ENCODE assay signal across 8 cellular contexts in the genomic region with DNA sequence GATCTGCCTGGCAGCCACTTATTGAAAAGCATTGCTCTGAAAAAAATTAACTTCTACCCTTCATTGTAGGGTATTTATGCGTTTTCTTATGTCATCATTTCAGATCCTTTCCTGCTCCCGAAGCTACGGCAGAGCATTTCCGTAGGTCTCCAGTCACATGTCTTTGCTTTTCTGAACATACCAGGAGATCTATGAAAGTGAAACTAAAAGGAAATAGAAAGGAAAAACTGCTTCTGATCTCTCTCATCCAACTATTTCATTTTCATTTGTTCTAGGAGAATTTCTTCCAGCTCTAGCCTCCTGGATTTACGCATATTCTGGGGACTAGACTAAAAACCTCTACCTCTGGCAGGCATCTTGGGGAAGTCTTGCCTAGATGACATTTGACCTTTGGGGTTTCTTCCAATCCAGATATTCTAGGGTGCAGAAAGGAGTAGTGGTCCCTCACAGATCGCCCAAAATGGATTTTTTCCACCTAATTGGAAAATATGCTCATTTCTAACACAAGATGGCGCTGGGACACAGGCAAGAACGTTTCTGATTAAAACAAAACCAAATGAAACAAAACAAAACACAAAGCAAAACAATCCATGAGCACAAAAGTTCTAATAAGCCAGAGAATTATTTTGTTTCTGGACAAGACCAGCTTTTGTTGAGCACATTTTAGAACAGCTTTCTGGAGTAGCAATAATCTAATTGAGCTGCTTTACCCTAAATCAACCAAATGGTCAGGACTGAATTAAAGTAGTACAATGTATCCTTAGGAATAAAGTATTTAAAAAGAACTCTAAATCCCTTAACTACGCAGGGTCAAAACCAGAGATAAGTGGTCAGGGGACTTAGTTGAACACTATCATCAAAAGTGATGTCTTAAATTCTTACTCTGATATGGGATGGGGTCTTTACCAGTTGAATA. TPM values are rescaled to one million over a fixed set of nuclear protein-coding genes. Genes with fewer than 3 reads are reported as not detected.
DNase-seq lines count a peak whose midpoint lies in the region; ATAC-seq and TF ChIP-seq lines count a peak whose summit lies in the region.

No MANE protein-coding gene starts in this region.

- no peak overlapping the region for H3K14ac ChIP-seq in H9 (ENCODE audit: insufficient read depth, low read length)

- H3K9ac ChIP-seq in H9 (ENCODE audit: extremely low read depth, insufficient read length, low read length) (no peak overlapping the region), liver (ENCODE audit: low read depth in 1 of 2, low read length in 2 of 2) (peak overlapping the region in 1 of 2 donors; percentile 33)

- WGBS in H9 (ENCODE audit: extremely low coverage, insufficient read length, low lambda C conversion rate): no CpG with 5 or more reads among the region's 9 CpGs
- 31% methylated on average over 9 of the region's 9 CpGs for WGBS in liver
- 45 to 46% methylated on average over 9 of the region's 9 CpGs for WGBS in thyroid gland, 2 donors

- H4K5ac ChIP-seq in H9 (ENCODE audit: insufficient read length, low read depth, low read length): no peak overlapping the region

- no peak overlapping the region for H2BK15ac ChIP-seq in H9 (ENCODE audit: low read depth, low read length)

- H2BK20ac ChIP-seq in H9 (ENCODE audit: low read depth, low read length, poor library complexity, severe bottlenecking): no peak overlapping the region

- peak; percentile 98 to 99 for TF ChIP-seq RAD21 in liver (IDR thresholded peaks at IDR 0.05)

- H3K23ac ChIP-seq in H9 (ENCODE audit: insufficient read length, low read depth, low read length): no peak overlapping the region

- DNase-seq in D341Med (ENCODE audit: low spot score) (peak; percentile 41), H9 (no peak), SJCRH30 (peak; percentile 36 to 82), thyroid gland (peak in 1 of 2 donors; percentile 28)
- no peak for DNase-seq in stimulated activated naive B cell treated with anti-CD40 and anti-IgM and Interleukin-4, amounts not matched to agents 10 μg/mL and 1 μg/mL and 100 μg/mL, for 72 hours

- no peak overlapping the region for H3T11ph ChIP-seq in H9 (ENCODE audit: low read length)

- H3K4me3 ChIP-seq in SJCRH30: no peak overlapping the region; the same call in 1 of the 2 replicates
- peak overlapping the region; percentile 41 to 48 (median 46) for H3K4me3 ChIP-seq in liver (ENCODE audit: low read depth in 1 of 3, low read length in 3 of 3)
- H3K4me3 ChIP-seq in thyroid gland (replicated peaks in 1 of 3): peak overlapping the region in 1 of 3 donors; percentile 1

- H3K36me3 Mint-ChIP-seq in H9 (ENCODE audit: insufficient read depth in 1 of 3, low read depth in 3 of 3): no peaks in the 10 kb centered on the region
- no peaks in the 10 kb centered on the region for H3K36me3 Mint-ChIP-seq in stimulated activated naive B cell treated with anti-CD40 and anti-IgM and Interleukin-4, amounts not matched to agents 10 μg/mL and 1 μg/mL and 100 μg/mL, for 72 hours

- peak overlapping the region; percentile 78 for H2AFZ ChIP-seq in H9 (ENCODE audit: low read length)

- ATAC-seq in HG03039 (IDR thresholded peaks at IDR 0.05; ENCODE audit: unreplicated experiment): no peak
- ATAC-seq in stimulated activated naive B cell treated with anti-CD40 and anti-IgM and Interleukin-4, amounts not matched to agents 10 μg/mL and 1 μg/mL and 100 μg/mL, for 72 hours (replicated peaks): no peak

- TF ChIP-seq CTCF in H9 (conservative IDR thresholded peaks at IDR 0.05): peak; percentile 88
- TF ChIP-seq CTCF in liver (IDR thresholded peaks at IDR 0.05; ENCODE audit: low read depth, low read length, missing input control): peak; percentile 93
- TF ChIP-seq CTCF in thyroid gland (IDR thresholded peaks at IDR 0.05): peak in 5 of 6 experiments; percentile 69 to 92 (median 85)

- TF ChIP-seq POLR2A in thyroid gland (IDR thresholded peaks at IDR 0.05): no peak

- H3K9me3 ChIP-seq in H9 (ENCODE audit: control insufficient read depth, low read depth, low read length): no peaks in the 10 kb centered on the region
- H3K9me3 ChIP-seq in SJCRH30 (replicated peaks): no peaks in the 10 kb centered on the region
- H3K9me3 ChIP-seq in liver (ENCODE audit: control insufficient read depth in 4 of 4, low read length in 3 of 4): no peaks in the 10 kb centered on the region
- H3K9me3 ChIP-seq in thyroid gland: no peaks in the 10 kb centered on the region

- H3K9me3 Mint-ChIP-seq in H9: no peaks in the 10 kb centered on the region
- H3K9me3 Mint-ChIP-seq in stimulated activated naive B cell treated with anti-CD40 and anti-IgM and Interleukin-4, amounts not matched to agents 10 μg/mL and 1 μg/mL and 100 μg/mL, for 72 hours: no peaks in the 10 kb centered on the region

- no peak overlapping the region for H2BK12ac ChIP-seq in H9 (ENCODE audit: insufficient read length, low read depth, low read length)

- no peaks in the 10 kb centered on the region for H4K20me1 ChIP-seq in H9 (ENCODE audit: control insufficient read depth, insufficient read depth, insufficient read length)

- H2AK5ac ChIP-seq in H9 (ENCODE audit: insufficient read length, low read length): no peak overlapping the region

- H3K4me1 ChIP-seq in H9 (ENCODE audit: insufficient read depth, low read length) (no peaks in the 10 kb centered on the region; the same call in 1 of the 2 replicates), SJCRH30 (peaks cover 21% of the 10 kb centered on the region), liver (ENCODE audit: control insufficient read depth in 4 of 4, insufficient read depth in 4 of 4, low read length in 3 of 4) (peaks cover 0 to 4% (median 3%) of the 10 kb centered on the region in 4 donors), thyroid gland (no peaks in the 10 kb centered on the region)

- H4K91ac ChIP-seq in H9 (ENCODE audit: insufficient read length, low read depth, low read length): no peak overlapping the region

- no peak overlapping the region for H3K4me3 Mint-ChIP-seq in H9
- H3K4me3 Mint-ChIP-seq in stimulated activated naive B cell treated with anti-CD40 and anti-IgM and Interleukin-4, amounts not matched to agents 10 μg/mL and 1 μg/mL and 100 μg/mL, for 72 hours: peak overlapping the region in 1 of 2 donors; percentile 40

- no peak overlapping the region for H3K4ac ChIP-seq in H9 (ENCODE audit: low read depth, low read length)

- H3K4me2 ChIP-seq in H9 (ENCODE audit: insufficient read depth, insufficient read length, low read length): no peak overlapping the region

- H3K27me3 ChIP-seq in H9 (ENCODE audit: insufficient read depth, low read length): 0 out of 2 replicates have a peak, but pooled peaks cover 2% of the 10 kb centered on the region
- H3K27me3 ChIP-seq in SJCRH30: no peaks in the 10 kb centered on the region
- peaks cover 0 to 2% (median 0%) of the 10 kb centered on the region in 4 donors for H3K27me3 ChIP-seq in liver (ENCODE audit: control insufficient read depth in 4 of 4, insufficient read depth in 4 of 4, low read length in 3 of 4)
- H3K27me3 ChIP-seq in thyroid gland: no peaks in the 10 kb centered on the region

- H3K23me2 ChIP-seq in H9 (ENCODE audit: insufficient read length, low read depth, low read length, poor library complexity, severe bottlenecking): no peaks in the 10 kb centered on the region

- no peaks in the 10 kb centered on the region for H3K79me1 ChIP-seq in H9 (ENCODE audit: insufficient read depth, low read depth, low read length, poor library complexity, severe bottlenecking)

- H2BK120ac ChIP-seq in H9 (ENCODE audit: low read depth, low read length, poor library complexity, severe bottlenecking): no peak overlapping the region

- no peak overlapping the region for H4K8ac ChIP-seq in H9 (replicated peaks; ENCODE audit: insufficient read length, low read depth, low read length)

- intact Hi-C loops in thyroid gland (cut with DNase I): loop anchor here (10.0 kb wide), 1 partner anchor 109 kb away; no protein-coding TSS in a partner anchor

- peaks cover 3% of the 10 kb centered on the region; the same call in 1 of the 2 replicates for H3K27me3 Mint-ChIP-seq in H9 (ENCODE audit: low read depth)
- peaks cover 5 to 15% of the 10 kb centered on the region in 2 donors for H3K27me3 Mint-ChIP-seq in stimulated activated naive B cell treated with anti-CD40 and anti-IgM and Interleukin-4, amounts not matched to agents 10 μg/mL and 1 μg/mL and 100 μg/mL, for 72 hours

- peaks cover 19 to 28% of the 10 kb centered on the region in 2 experiments for H3K4me1 Mint-ChIP-seq in H9
- H3K4me1 Mint-ChIP-seq in stimulated activated naive B cell treated with anti-CD40 and anti-IgM and Interleukin-4, amounts not matched to agents 10 μg/mL and 1 μg/mL and 100 μg/mL, for 72 hours: peaks cover 4 to 6% of the 10 kb centered on the region in 2 donors

- H3K56ac ChIP-seq in H9 (ENCODE audit: insufficient read length, low read depth, low read length): no peak overlapping the region

- H3K36me3 ChIP-seq in SJCRH30 (no peaks in the 10 kb centered on the region), liver (ENCODE audit: control insufficient read depth in 4 of 4, insufficient read depth in 3 of 4, low read depth in 1 of 4, low read length in 3 of 4) (no peaks in the 10 kb centered on the region), thyroid gland (no peaks in the 10 kb centered on the region)

- H3K27ac Mint-ChIP-seq in H9: peak overlapping the region in 1 of 3 experiments; percentile 21; a peak in 1 of 7 replicates
- no peak overlapping the region for H3K27ac Mint-ChIP-seq in stimulated activated naive B cell treated with anti-CD40 and anti-IgM and Interleukin-4, amounts not matched to agents 10 μg/mL and 1 μg/mL and 100 μg/mL, for 72 hours

- H3K18ac ChIP-seq in H9 (ENCODE audit: insufficient read length, low read depth, low read length): no peak overlapping the region

- H3K27ac ChIP-seq in H9 (ENCODE audit: insufficient read length, low read depth, low read length) (no peak overlapping the region), SJCRH30 (peak overlapping the region; percentile 43), cingulate gyrus (ENCODE audit: low read depth, low read length) (peak overlapping the region; percentile 25), liver (ENCODE audit: low read depth in 1 of 2, low read length in 2 of 2) (peak overlapping the region in 1 of 2 donors; percentile 45), thyroid gland (peak overlapping the region in 2 of 3 donors; percentile 44 to 71)

- no peaks in the 10 kb centered on the region for H3K79me2 ChIP-seq in H9 (ENCODE audit: insufficient read depth, low read length)

- H2BK5ac ChIP-seq in H9 (ENCODE audit: insufficient read length, low read length): no peak overlapping the region

TF ChIP-seq in liver, 16 proteins besides CTCF, POLR2A, EP300 and RAD21 (continues in another document):
- TF ChIP-seq HNF4A (conservative IDR thresholded peaks at IDR 0.05): no peak
- no peak for TF ChIP-seq JUND (IDR thresholded peaks at IDR 0.05)
- TF ChIP-seq RXRA (IDR thresholded peaks at IDR 0.05): no peak
- TF ChIP-seq NR2F2 (IDR thresholded peaks at IDR 0.05): no peak
- no peak for TF ChIP-seq EGR1 (IDR thresholded peaks at IDR 0.05; ENCODE audit: low read depth in 2 of 2)
- peak; percentile 54 for TF ChIP-seq YY1 (IDR thresholded peaks at IDR 0.05)
- TF ChIP-seq GABPA (IDR thresholded peaks at IDR 0.05 in 1 of 2, conservative IDR thresholded peaks at IDR 0.05 in 1 of 2): no peak

RNA-seq across cellular contexts. Expression of a gene that starts 12.2 kb away (rescaled TPM):
- 11.3 and 12.7 TPM in 2 replicates for total RNA-seq in H9 (2021)
- 13.0 and 13.4 TPM in 2 replicates for total RNA-seq in SJCRH30 (2014; rRNA removed; shearing (Covaris generic))
- total RNA-seq in liver: 1 to 10 TPM; 5.7 to 7.1 TPM
- polyA plus RNA-seq in liver: 1 to 10 TPM; 2.2 to 2.4 TPM
- 10 to 100 TPM in 3 of 4 donors, 1 to 10 TPM in 1; 8.7 to 26.2 (median 15.4) TPM for total RNA-seq in thyroid gland

Comparison
In these comparisons a context has a peak if more than half of its experiments do, and no peak if none do; other contexts are left out.
1. DNase-seq: peak in D341Med (single experiment) and SJCRH30 (2 of 2); none in H9 (single experiment) and stimulated activated naive B cell treated with anti-CD40 and anti-IgM and Interleukin-4, amounts not matched to agents 10 μg/mL and 1 μg/mL and 100 μg/mL, for 72 hours (single experiment).
2. Peak in every context shown above with its lines, with median percentiles within 50 percentile points of each other: CTCF ChIP-seq.